ENCODE assay signal across 2 cellular contexts in the genomic region with DNA sequence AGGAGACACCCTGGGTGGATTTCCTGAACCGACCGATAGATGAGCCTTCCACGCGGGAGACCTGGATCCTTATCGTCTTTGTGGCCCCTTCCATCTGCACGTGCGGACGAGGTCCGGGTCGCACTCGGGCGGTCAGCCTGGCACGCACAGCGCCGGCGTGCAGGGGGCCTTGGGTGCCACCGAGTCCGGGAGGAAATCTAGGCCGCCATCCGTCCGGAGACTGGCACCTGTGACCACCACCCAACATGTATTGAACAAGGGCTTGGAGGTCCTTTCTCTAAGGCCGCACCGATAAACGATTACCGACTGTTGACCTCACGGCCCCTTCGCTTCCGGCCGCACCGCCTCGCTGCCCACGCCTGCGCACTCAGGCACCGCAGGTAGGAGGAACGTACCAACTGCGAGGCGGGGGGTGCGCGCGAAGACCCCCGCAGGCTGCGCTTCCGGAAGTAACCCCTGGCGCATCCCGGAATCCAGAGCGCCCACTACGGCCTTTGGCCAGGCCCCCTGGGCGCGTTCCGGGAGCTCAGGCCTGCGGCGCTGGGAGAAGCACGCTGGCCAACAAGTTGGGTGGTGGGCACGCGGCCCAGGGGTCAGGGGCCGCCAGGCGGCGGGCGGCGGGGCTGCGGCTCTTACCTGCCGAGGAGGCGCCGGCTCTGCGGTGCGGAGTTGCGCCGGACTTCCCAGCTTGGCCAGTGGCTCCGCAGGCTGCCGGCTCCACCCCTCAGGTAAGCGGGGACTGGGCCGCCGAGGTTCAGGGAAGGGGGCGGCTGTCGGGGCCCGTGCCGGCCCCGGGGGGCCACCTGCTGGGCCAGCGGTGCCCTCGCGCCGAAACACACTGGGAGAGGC.
TF ChIP-seq lines count a peak whose summit lies in the region.

A gene (minus strand): TSS at position 713 of the 849 bp plus-strand sequence. CDS start 28,249 bp downstream, outside the sequence.
A gene with protein sequence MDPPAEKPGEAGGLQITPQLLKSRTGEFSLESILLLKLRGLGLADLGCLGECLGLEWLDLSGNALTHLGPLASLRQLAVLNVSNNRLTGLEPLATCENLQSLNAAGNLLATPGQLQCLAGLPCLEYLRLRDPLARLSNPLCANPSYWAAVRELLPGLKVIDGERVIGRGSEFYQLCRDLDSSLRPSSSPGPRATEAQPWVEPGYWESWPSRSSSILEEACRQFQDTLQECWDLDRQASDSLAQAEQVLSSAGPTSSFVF (plus strand): TSS at position 523 of the 849 bp plus-strand sequence. CDS start 13,507 bp downstream, outside the sequence.

TF ChIP-seq in HEK293, 187 proteins besides CTCF, POLR2A, EP300 and RAD21 (continues in another document):
- TF ChIP-seq ZNF302 (tag by site-specific recombination; IDR thresholded peaks at IDR 0.05; ENCODE audit: low read depth): no peak
- TF ChIP-seq ZNF501 (tag by site-specific recombination; IDR thresholded peaks at IDR 0.05): 0 out of 2 replicates have a peak, but pooled peaks have one; percentile 65
- TF ChIP-seq SCRT1 (tag by site-specific recombination; IDR thresholded peaks at IDR 0.05; ENCODE audit: borderline replicate concordance): 0 out of 2 replicates have a peak, but pooled peaks have one; percentile 12
- peak; percentile 78 for TF ChIP-seq ZNF423 (tag by site-specific recombination; IDR thresholded peaks at IDR 0.05)
- no peak for TF ChIP-seq ZNF274 (IDR thresholded peaks at IDR 0.05; ENCODE audit: low read length)
- TF ChIP-seq ZNF274 (tag by site-specific recombination; IDR thresholded peaks at IDR 0.05; ENCODE audit: borderline replicate concordance): no peak
- peak; percentile 88 for TF ChIP-seq ZBTB17 (tag by site-specific recombination; IDR thresholded peaks at IDR 0.05)
- TF ChIP-seq, protein P1, sequence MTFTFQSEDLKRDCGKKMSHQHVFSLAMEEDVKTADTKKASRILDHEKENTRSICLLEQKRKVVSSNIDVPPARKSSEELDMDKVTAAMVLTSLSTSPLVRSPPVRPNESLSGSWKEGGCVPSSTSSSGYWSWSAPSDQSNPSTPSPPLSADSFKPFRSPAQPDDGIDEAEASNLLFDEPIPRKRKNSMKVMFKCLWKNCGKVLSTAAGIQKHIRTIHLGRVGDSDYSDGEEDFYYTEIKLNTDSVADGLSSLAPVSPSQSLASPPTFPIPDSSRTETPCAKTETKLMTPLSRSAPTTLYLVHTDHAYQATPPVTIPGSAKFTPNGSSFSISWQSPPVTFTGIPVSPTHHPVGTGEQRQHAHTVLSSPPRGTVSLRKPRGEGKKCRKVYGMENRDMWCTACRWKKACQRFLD (tag by site-specific recombination; IDR thresholded peaks at IDR 0.05): no peak
- TF ChIP-seq ZNF394 (tag by site-specific recombination; IDR thresholded peaks at IDR 0.05; ENCODE audit: borderline replicate concordance): peak; percentile 13; the same call in 1 of the 2 replicates
- TF ChIP-seq ZNF76 (tag by site-specific recombination; IDR thresholded peaks at IDR 0.05; ENCODE audit: borderline replicate concordance, low read depth): peak; percentile 51; the same call in 1 of the 2 replicates
- TF ChIP-seq, protein P2, sequence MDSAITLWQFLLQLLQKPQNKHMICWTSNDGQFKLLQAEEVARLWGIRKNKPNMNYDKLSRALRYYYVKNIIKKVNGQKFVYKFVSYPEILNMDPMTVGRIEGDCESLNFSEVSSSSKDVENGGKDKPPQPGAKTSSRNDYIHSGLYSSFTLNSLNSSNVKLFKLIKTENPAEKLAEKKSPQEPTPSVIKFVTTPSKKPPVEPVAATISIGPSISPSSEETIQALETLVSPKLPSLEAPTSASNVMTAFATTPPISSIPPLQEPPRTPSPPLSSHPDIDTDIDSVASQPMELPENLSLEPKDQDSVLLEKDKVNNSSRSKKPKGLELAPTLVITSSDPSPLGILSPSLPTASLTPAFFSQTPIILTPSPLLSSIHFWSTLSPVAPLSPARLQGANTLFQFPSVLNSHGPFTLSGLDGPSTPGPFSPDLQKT (IDR thresholded peaks at IDR 0.05; ENCODE audit: borderline replicate concordance, low read depth, low read length): peak; percentile 93; the same call in 1 of the 2 replicates
- TF ChIP-seq GLIS1 (tag by site-specific recombination; IDR thresholded peaks at IDR 0.05): peak; percentile 91
- no peak for TF ChIP-seq ZNF548 (tag by site-specific recombination; IDR thresholded peaks at IDR 0.05)
- TF ChIP-seq, protein P3, sequence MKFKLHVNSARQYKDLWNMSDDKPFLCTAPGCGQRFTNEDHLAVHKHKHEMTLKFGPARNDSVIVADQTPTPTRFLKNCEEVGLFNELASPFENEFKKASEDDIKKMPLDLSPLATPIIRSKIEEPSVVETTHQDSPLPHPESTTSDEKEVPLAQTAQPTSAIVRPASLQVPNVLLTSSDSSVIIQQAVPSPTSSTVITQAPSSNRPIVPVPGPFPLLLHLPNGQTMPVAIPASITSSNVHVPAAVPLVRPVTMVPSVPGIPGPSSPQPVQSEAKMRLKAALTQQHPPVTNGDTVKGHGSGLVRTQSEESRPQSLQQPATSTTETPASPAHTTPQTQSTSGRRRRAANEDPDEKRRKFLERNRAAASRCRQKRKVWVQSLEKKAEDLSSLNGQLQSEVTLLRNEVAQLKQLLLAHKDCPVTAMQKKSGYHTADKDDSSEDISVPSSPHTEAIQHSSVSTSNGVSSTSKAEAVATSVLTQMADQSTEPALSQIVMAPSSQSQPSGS (tag by site-specific recombination; IDR thresholded peaks at IDR 0.05; ENCODE audit: low read depth): no peak
- TF ChIP-seq ZNF202 (tag by site-specific recombination; IDR thresholded peaks at IDR 0.05; ENCODE audit: borderline replicate concordance): no peak
- TF ChIP-seq SCRT2 (tag by site-specific recombination; IDR thresholded peaks at IDR 0.05): peak; percentile 83
- TF ChIP-seq, protein P4, sequence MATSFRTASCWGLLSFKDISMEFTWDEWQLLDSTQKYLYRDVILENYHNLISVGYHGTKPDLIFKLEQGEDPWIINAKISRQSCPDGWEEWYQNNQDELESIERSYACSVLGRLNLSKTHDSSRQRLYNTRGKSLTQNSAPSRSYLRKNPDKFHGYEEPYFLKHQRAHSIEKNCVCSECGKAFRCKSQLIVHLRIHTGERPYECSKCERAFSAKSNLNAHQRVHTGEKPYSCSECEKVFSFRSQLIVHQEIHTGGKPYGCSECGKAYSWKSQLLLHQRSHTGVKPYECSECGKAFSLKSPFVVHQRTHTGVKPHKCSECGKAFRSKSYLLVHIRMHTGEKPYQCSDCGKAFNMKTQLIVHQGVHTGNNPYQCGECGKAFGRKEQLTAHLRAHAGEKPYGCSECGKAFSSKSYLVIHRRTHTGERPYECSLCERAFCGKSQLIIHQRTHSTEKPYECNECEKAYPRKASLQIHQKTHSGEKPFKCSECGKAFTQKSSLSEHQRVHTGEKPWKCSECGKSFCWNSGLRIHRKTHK (tag by site-specific recombination; IDR thresholded peaks at IDR 0.05): no peak
- 0 out of 2 replicates have a peak, but pooled peaks have one; percentile 47 for TF ChIP-seq ZSCAN30 (tag by site-specific recombination; IDR thresholded peaks at IDR 0.05)
- TF ChIP-seq, protein P5, sequence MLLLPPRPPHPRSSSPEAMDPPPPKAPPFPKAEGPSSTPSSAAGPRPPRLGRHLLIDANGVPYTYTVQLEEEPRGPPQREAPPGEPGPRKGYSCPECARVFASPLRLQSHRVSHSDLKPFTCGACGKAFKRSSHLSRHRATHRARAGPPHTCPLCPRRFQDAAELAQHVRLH (tag by site-specific recombination; IDR thresholded peaks at IDR 0.05): no peak
- TF ChIP-seq ZNF10 (tag by site-specific recombination; IDR thresholded peaks at IDR 0.05): no peak
- TF ChIP-seq SP2 (tag by site-specific recombination; IDR thresholded peaks at IDR 0.05): peak; percentile 47
- no peak for TF ChIP-seq ZNF560 (tag by site-specific recombination; IDR thresholded peaks at IDR 0.05; ENCODE audit: borderline replicate concordance)

TF ChIP-seq in GM12878, 131 proteins besides CTCF, POLR2A, EP300 and RAD21 (continues in another document):
- TF ChIP-seq STAT3 (IDR thresholded peaks at IDR 0.05; ENCODE audit: low read depth, low read length): 0 out of 2 replicates have a peak, but pooled peaks have one; percentile 3
- no peak for TF ChIP-seq YBX1 (IDR thresholded peaks at IDR 0.05)
- TF ChIP-seq RUNX3 (IDR thresholded peaks at IDR 0.05; ENCODE audit: low read length): peak; percentile 61
- TF ChIP-seq IKZF2 (IDR thresholded peaks at IDR 0.05): peak in 1 of 2 experiments; percentile 34; a peak in 2 of 4 replicates
- 0 out of 2 replicates have a peak, but pooled peaks have one; percentile 29 for TF ChIP-seq CREM (IDR thresholded peaks at IDR 0.05; ENCODE audit: low read depth)
- TF ChIP-seq, protein P6, sequence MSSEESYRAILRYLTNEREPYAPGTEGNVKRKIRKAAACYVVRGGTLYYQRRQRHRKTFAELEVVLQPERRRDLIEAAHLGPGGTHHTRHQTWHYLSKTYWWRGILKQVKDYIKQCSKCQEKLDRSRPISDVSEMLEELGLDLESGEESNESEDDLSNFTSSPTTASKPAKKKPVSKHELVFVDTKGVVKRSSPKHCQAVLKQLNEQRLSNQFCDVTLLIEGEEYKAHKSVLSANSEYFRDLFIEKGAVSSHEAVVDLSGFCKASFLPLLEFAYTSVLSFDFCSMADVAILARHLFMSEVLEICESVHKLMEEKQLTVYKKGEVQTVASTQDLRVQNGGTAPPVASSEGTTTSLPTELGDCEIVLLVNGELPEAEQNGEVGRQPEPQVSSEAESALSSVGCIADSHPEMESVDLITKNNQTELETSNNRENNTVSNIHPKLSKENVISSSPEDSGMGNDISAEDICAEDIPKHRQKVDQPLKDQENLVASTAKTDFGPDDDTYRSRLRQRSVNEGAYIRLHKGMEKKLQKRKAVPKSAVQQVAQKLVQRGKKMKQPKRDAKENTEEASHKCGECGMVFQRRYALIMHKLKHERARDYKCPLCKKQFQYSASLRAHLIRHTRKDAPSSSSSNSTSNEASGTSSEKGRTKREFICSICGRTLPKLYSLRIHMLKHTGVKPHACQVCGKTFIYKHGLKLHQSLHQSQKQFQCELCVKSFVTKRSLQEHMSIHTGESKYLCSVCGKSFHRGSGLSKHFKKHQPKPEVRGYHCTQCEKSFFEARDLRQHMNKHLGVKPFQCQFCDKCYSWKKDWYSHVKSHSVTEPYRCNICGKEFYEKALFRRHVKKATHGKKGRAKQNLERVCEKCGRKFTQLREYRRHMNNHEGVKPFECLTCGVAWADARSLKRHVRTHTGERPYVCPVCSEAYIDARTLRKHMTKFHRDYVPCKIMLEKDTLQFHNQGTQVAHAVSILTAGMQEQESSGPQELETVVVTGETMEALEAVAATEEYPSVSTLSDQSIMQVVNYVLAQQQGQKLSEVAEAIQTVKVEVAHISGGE (CRISPR knock-in tag; IDR thresholded peaks at IDR 0.05): no peak
- TF ChIP-seq RBBP5 (conservative IDR thresholded peaks at IDR 0.05): no peak
- peak; percentile 100 for TF ChIP-seq NR2F1 (conservative IDR thresholded peaks at IDR 0.05)
- TF ChIP-seq, protein P7, sequence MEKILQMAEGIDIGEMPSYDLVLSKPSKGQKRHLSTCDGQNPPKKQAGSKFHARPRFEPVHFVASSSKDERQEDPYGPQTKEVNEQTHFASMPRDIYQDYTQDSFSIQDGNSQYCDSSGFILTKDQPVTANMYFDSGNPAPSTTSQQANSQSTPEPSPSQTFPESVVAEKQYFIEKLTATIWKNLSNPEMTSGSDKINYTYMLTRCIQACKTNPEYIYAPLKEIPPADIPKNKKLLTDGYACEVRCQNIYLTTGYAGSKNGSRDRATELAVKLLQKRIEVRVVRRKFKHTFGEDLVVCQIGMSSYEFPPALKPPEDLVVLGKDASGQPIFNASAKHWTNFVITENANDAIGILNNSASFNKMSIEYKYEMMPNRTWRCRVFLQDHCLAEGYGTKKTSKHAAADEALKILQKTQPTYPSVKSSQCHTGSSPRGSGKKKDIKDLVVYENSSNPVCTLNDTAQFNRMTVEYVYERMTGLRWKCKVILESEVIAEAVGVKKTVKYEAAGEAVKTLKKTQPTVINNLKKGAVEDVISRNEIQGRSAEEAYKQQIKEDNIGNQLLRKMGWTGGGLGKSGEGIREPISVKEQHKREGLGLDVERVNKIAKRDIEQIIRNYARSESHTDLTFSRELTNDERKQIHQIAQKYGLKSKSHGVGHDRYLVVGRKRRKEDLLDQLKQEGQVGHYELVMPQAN (conservative IDR thresholded peaks at IDR 0.05): no peak; the same call in 1 of the 2 replicates
- TF ChIP-seq, protein P8, sequence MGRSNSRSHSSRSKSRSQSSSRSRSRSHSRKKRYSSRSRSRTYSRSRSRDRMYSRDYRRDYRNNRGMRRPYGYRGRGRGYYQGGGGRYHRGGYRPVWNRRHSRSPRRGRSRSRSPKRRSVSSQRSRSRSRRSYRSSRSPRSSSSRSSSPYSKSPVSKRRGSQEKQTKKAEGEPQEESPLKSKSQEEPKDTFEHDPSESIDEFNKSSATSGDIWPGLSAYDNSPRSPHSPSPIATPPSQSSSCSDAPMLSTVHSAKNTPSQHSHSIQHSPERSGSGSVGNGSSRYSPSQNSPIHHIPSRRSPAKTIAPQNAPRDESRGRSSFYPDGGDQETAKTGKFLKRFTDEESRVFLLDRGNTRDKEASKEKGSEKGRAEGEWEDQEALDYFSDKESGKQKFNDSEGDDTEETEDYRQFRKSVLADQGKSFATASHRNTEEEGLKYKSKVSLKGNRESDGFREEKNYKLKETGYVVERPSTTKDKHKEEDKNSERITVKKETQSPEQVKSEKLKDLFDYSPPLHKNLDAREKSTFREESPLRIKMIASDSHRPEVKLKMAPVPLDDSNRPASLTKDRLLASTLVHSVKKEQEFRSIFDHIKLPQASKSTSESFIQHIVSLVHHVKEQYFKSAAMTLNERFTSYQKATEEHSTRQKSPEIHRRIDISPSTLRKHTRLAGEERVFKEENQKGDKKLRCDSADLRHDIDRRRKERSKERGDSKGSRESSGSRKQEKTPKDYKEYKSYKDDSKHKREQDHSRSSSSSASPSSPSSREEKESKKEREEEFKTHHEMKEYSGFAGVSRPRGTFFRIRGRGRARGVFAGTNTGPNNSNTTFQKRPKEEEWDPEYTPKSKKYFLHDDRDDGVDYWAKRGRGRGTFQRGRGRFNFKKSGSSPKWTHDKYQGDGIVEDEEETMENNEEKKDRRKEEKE (IDR thresholded peaks at IDR 0.05): peak; percentile 87
- TF ChIP-seq, protein P9, sequence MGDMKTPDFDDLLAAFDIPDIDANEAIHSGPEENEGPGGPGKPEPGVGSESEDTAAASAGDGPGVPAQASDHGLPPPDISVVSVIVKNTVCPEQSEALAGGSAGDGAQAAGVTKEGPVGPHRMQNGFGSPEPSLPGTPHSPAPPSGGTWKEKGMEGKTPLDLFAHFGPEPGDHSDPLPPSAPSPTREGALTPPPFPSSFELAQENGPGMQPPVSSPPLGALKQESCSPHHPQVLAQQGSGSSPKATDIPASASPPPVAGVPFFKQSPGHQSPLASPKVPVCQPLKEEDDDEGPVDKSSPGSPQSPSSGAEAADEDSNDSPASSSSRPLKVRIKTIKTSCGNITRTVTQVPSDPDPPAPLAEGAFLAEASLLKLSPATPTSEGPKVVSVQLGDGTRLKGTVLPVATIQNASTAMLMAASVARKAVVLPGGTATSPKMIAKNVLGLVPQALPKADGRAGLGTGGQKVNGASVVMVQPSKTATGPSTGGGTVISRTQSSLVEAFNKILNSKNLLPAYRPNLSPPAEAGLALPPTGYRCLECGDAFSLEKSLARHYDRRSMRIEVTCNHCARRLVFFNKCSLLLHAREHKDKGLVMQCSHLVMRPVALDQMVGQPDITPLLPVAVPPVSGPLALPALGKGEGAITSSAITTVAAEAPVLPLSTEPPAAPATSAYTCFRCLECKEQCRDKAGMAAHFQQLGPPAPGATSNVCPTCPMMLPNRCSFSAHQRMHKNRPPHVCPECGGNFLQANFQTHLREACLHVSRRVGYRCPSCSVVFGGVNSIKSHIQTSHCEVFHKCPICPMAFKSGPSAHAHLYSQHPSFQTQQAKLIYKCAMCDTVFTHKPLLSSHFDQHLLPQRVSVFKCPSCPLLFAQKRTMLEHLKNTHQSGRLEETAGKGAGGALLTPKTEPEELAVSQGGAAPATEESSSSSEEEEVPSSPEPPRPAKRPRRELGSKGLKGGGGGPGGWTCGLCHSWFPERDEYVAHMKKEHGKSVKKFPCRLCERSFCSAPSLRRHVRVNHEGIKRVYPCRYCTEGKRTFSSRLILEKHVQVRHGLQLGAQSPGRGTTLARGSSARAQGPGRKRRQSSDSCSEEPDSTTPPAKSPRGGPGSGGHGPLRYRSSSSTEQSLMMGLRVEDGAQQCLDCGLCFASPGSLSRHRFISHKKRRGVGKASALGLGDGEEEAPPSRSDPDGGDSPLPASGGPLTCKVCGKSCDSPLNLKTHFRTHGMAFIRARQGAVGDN (IDR thresholded peaks at IDR 0.05): peak; percentile 96
- TF ChIP-seq BHLHE40 (IDR thresholded peaks at IDR 0.05; ENCODE audit: borderline replicate concordance in 1 of 2, low read depth in 2 of 2, low read length in 1 of 2): peak; percentile 86 to 97
- no peak for TF ChIP-seq WRNIP1 (IDR thresholded peaks at IDR 0.05; ENCODE audit: borderline replicate concordance, low read depth, low read length)
